In genomic region chr12:46774011-46774633, GRCh38 we compare ENCODE assay signal across 22 cellular contexts. TPM values are rescaled to one million over a fixed set of nuclear protein-coding genes. Genes with fewer than 3 reads are reported as not detected.
DNase-seq lines count a peak whose midpoint lies in the region; ATAC-seq and TF ChIP-seq lines count a peak whose summit lies in the region.
"Had no signal": no experiment of that assay in that cellular context is flagged by ENCODE, and none has a peak within 500 bp of the region (broad histone marks: within the 10 kb centered on the region; RNA-seq: fewer than 3 reads in every experiment).

No MANE protein-coding gene starts in this region.

- peaks cover 59% of the 10 kb centered on the region for H3K4me1 ChIP-seq in skeletal muscle satellite cell (ENCODE audit: control insufficient read depth, insufficient read depth, low read length)

- no peaks in the 10 kb centered on the region for H3K4me1 Mint-ChIP-seq in activated CD8-positive, alpha-beta memory T cell treated with anti-CD3 and anti-CD28 coated beads, Interleukin-2, amount 10 ng/mL, durations not matched to agents 7 days and 5 days
- H3K4me1 Mint-ChIP-seq: naive thymus-derived CD8-positive, alpha-beta T cell had no signal

- no peak overlapping the region for H3K27ac Mint-ChIP-seq in activated CD8-positive, alpha-beta memory T cell treated with anti-CD3 and anti-CD28 coated beads, Interleukin-2, amount 10 ng/mL, durations not matched to agents 7 days and 5 days
- H3K27ac Mint-ChIP-seq: activated T-cell treated with anti-CD3 and anti-CD28 coated beads, Interleukin-2, amount 50 U/mL, for 24 hours; CD8-positive, alpha-beta T cell; naive thymus-derived CD8-positive, alpha-beta T cell had no signal

- TF ChIP-seq CTCF in fibroblast of pulmonary artery (IDR thresholded peaks at IDR 0.05; ENCODE audit: low read length, missing control alignments), result no peak

- H3K9me3 Mint-ChIP-seq in activated CD8-positive, alpha-beta memory T cell treated with anti-CD3 and anti-CD28 coated beads, Interleukin-2, amount 10 ng/mL, durations not matched to agents 7 days and 5 days (ENCODE audit: low read depth), result no peaks in the 10 kb centered on the region
- H3K9me3 Mint-ChIP-seq: activated T-cell treated with anti-CD3 and anti-CD28 coated beads, Interleukin-2, amount 50 U/mL, for 24 hours; CD8-positive, alpha-beta T cell; naive thymus-derived CD8-positive, alpha-beta T cell had no signal

- H3K4me2 ChIP-seq in skeletal muscle satellite cell (ENCODE audit: low read length), result peak overlapping the region; percentile 59

- no peak for ATAC-seq in activated CD8-positive, alpha-beta memory T cell treated with anti-CD3 and anti-CD28 coated beads, Interleukin-2, amount 10 ng/mL, durations not matched to agents 7 days and 5 days
- ATAC-seq in GM19397 (IDR thresholded peaks at IDR 0.05; ENCODE audit: unreplicated experiment), result no peak
- no peak for ATAC-seq in HG03095 (IDR thresholded peaks at IDR 0.05; ENCODE audit: unreplicated experiment)
- ATAC-seq: CD8-positive, alpha-beta T cell; K562; naive thymus-derived CD8-positive, alpha-beta T cell had no signal

- peak overlapping the region; percentile 78 for H3K9ac ChIP-seq in skeletal muscle satellite cell (ENCODE audit: low read depth, low read length)

- CTCF ChIA-PET in activated CD8-positive, alpha-beta memory T cell treated with anti-CD3 and anti-CD28 coated beads, Interleukin-2, amount 10 ng/mL, durations not matched to agents 7 days and 5 days (lab: Charles Lee), result no interaction called here

- no peaks in the 10 kb centered on the region for H3K36me3 Mint-ChIP-seq in activated CD8-positive, alpha-beta memory T cell treated with anti-CD3 and anti-CD28 coated beads, Interleukin-2, amount 10 ng/mL, durations not matched to agents 7 days and 5 days
- H3K36me3 Mint-ChIP-seq: CD8-positive, alpha-beta T cell had no signal

- H3K9me3 ChIP-seq in skeletal muscle satellite cell (replicated peaks; ENCODE audit: low read length), result no peaks in the 10 kb centered on the region
- H3K9me3 ChIP-seq: transverse colon had no signal

- H3K27me3 Mint-ChIP-seq in activated CD8-positive, alpha-beta memory T cell treated with anti-CD3 and anti-CD28 coated beads, Interleukin-2, amount 10 ng/mL, durations not matched to agents 7 days and 5 days, result peaks cover 14% of the 10 kb centered on the region
- H3K27me3 Mint-ChIP-seq: activated T-cell treated with anti-CD3 and anti-CD28 coated beads, Interleukin-2, amount 50 U/mL, for 24 hours had no signal

- H3K27me3 ChIP-seq in skeletal muscle satellite cell (ENCODE audit: control insufficient read depth, insufficient read depth, low read length), result no peaks in the 10 kb centered on the region
- H3K27me3 ChIP-seq: transverse colon had no signal

- DNase-seq in NCI-H1417 (lab: John Stamatoyannopoulos, UW) (peak in 2 of 3 experiments; percentile 19 to 65), NCI-H1417 treated with DMSO at 0.1 percent for 48 hours (lab: John Stamatoyannopoulos, UW) (no peak), SK-N-DZ (ENCODE audit: low spot score) (peak; percentile 22), fibroblast of pulmonary artery (ENCODE audit: low read depth) (peak; percentile 29)
- DNase-seq in activated CD8-positive, alpha-beta memory T cell treated with anti-CD3 and anti-CD28 coated beads, Interleukin-2, amount 10 ng/mL, durations not matched to agents 7 days and 5 days, result no peak
- DNase-seq: activated CD4-positive, alpha-beta T cell treated with anti-CD3 and anti-CD28 coated beads for 48 hours; activated T-cell treated with anti-CD3 and anti-CD28 coated beads, Interleukin-2, amount 50 U/mL, for 24 hours; CD8-positive, alpha-beta T cell; GF-D8; naive thymus-derived CD8-positive, alpha-beta T cell; NCI-H1694; NCI-H524; retina; RPMI8226; stimulated activated CD4-positive, alpha-beta T cell treated with anti-CD3 and anti-CD28 coated beads, Interleukin-4, amount 100 ng/mL, for 24 hours; T-helper 9 cell; transverse colon had no signal

- H3K4me3 ChIP-seq in fibroblast of pulmonary artery (replicated peaks; ENCODE audit: low read depth, low read length), result no peak overlapping the region
- no peak overlapping the region for H3K4me3 ChIP-seq in skeletal muscle satellite cell (ENCODE audit: low read length)
- H3K4me3 ChIP-seq: K562, transverse colon had no signal

- H3K36me3 ChIP-seq in skeletal muscle satellite cell (ENCODE audit: insufficient read depth, low read length), result peaks cover 9% of the 10 kb centered on the region
- H3K36me3 ChIP-seq: transverse colon had no signal

- no peak overlapping the region for H3K4me3 Mint-ChIP-seq in activated CD8-positive, alpha-beta memory T cell treated with anti-CD3 and anti-CD28 coated beads, Interleukin-2, amount 10 ng/mL, durations not matched to agents 7 days and 5 days
- H3K4me3 Mint-ChIP-seq: activated T-cell treated with anti-CD3 and anti-CD28 coated beads, Interleukin-2, amount 50 U/mL, for 24 hours; CD8-positive, alpha-beta T cell; naive thymus-derived CD8-positive, alpha-beta T cell had no signal

RNA-seq across cellular contexts. Expression of gene SLC38A4, which starts 51.7 kb away (rescaled TPM):
- polyA plus RNA-seq in SK-N-DZ (2014; cell fraction: cytosol; rRNA removed), result 1.6 and 1.9 TPM in 2 replicates
- 0.93 and 1.1 TPM in 2 replicates for polyA plus RNA-seq in SK-N-DZ (2014; cell fraction: nucleus; rRNA removed)
- total RNA-seq in skeletal muscle satellite cell (2012; rRNA removed), result under 0.01 and 0.25 TPM in 2 replicates
- not detected for total RNA-seq in activated CD8-positive, alpha-beta memory T cell treated with anti-CD3 and anti-CD28 coated beads, Interleukin-2, amount 10 ng/mL, durations not matched to agents 7 days and 5 days
- total RNA-seq: CD8-positive, alpha-beta T cell; epithelial cell of proximal tubule; naive thymus-derived CD8-positive, alpha-beta T cell had no signal
- polyA plus RNA-seq: K562; naive thymus-derived CD8-positive, alpha-beta T cell had no signal

Comparison
In these comparisons a context has a peak if more than half of its experiments do, and no peak if none do; other contexts are left out.
1. DNase-seq: peak in NCI-H1417 (2 of 3), SK-N-DZ (single experiment) and fibroblast of pulmonary artery (single experiment); none in NCI-H1417 treated with DMSO at 0.1 percent for 48 hours (single experiment) and activated CD8-positive, alpha-beta memory T cell treated with anti-CD3 and anti-CD28 coated beads, Interleukin-2, amount 10 ng/mL, durations not matched to agents 7 days and 5 days (single experiment).